ENCODE assay signal across 1 cellular context in the genomic region with DNA sequence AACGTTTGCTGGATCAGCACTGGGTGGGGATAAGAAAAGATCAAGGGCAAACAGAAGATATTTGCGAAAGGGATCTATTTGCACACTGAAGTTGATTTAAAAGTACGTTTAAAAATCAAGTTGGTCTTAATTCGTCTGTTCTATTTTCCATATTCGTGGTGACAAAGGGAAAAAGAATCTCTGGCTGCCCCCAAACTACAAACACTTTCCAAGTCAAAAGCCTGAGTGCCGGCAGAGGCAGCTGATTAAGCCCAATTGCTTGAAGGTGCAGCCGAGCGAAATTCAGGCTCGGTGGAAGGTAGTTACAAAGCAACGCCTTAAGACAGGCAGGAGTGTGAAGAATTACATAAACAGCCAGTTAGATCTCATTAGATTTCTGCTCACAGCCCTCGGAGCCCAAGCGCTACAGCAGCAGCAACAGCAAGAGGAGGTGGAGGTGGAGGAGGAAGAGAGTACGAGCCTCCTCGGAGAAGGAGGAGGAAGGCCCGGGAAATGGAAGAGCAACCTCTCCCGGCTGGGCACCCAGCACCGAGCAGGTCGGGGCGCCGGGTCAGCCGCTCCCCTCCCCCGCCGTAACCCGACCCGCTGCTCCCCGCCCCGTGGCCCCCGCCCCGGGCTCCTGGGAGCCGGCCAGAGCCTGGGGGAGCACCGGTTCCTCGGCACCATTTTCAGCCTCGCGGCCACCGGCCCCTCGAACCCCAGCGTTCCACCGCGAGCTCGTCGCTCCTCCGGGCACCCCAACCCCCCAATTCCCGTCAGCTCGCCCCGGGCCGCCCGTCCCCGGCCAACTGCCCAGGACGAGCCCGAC.
A peak's percentile ranks its signal among the peaks of the same experiment; 100 is the strongest.
TF ChIP-seq lines count a peak whose summit lies in the region.

No MANE protein-coding gene starts in this region.

TF ChIP-seq in HepG2, 621 proteins besides CTCF, POLR2A, EP300 and RAD21 (continued from another document and continues in another):
- peak; percentile 62 for TF ChIP-seq CREM (IDR thresholded peaks at IDR 0.05)
- TF ChIP-seq CREM (CRISPR knock-in tag; IDR thresholded peaks at IDR 0.05): no peak
- TF ChIP-seq AGO1 (IDR thresholded peaks at IDR 0.05; ENCODE audit: low read depth, low read length, poor library complexity, severe bottlenecking): no peak
- TF ChIP-seq, protein P1, sequence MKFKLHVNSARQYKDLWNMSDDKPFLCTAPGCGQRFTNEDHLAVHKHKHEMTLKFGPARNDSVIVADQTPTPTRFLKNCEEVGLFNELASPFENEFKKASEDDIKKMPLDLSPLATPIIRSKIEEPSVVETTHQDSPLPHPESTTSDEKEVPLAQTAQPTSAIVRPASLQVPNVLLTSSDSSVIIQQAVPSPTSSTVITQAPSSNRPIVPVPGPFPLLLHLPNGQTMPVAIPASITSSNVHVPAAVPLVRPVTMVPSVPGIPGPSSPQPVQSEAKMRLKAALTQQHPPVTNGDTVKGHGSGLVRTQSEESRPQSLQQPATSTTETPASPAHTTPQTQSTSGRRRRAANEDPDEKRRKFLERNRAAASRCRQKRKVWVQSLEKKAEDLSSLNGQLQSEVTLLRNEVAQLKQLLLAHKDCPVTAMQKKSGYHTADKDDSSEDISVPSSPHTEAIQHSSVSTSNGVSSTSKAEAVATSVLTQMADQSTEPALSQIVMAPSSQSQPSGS (CRISPR knock-in tag; IDR thresholded peaks at IDR 0.05): no peak; the same call in 1 of the 2 replicates
- TF ChIP-seq, protein P2, sequence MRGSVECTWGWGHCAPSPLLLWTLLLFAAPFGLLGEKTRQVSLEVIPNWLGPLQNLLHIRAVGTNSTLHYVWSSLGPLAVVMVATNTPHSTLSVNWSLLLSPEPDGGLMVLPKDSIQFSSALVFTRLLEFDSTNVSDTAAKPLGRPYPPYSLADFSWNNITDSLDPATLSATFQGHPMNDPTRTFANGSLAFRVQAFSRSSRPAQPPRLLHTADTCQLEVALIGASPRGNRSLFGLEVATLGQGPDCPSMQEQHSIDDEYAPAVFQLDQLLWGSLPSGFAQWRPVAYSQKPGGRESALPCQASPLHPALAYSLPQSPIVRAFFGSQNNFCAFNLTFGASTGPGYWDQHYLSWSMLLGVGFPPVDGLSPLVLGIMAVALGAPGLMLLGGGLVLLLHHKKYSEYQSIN (CRISPR knock-in tag; IDR thresholded peaks at IDR 0.05; ENCODE audit: borderline replicate concordance): no peak
- no peak for TF ChIP-seq ZNF570 (CRISPR knock-in tag; IDR thresholded peaks at IDR 0.05; ENCODE audit: borderline replicate concordance)
- no peak; the same call in 1 of the 2 replicates for TF ChIP-seq ZBTB8A (CRISPR knock-in tag; IDR thresholded peaks at IDR 0.05; ENCODE audit: borderline replicate concordance, low read depth)
- TF ChIP-seq FOXJ3 (CRISPR knock-in tag; IDR thresholded peaks at IDR 0.05; ENCODE audit: borderline replicate concordance): peak; percentile 36; the same call in 1 of the 2 replicates
- peak; percentile 27; the same call in 1 of the 2 replicates for TF ChIP-seq RARG (CRISPR knock-in tag; IDR thresholded peaks at IDR 0.05; ENCODE audit: low read depth)
- TF ChIP-seq ZNF841 (CRISPR knock-in tag; IDR thresholded peaks at IDR 0.05; ENCODE audit: borderline replicate concordance): 0 out of 2 replicates have a peak, but pooled peaks have one; percentile 36
- TF ChIP-seq ZBTB7B (CRISPR knock-in tag; IDR thresholded peaks at IDR 0.05): no peak; the same call in 1 of the 2 replicates
- TF ChIP-seq, protein P3, sequence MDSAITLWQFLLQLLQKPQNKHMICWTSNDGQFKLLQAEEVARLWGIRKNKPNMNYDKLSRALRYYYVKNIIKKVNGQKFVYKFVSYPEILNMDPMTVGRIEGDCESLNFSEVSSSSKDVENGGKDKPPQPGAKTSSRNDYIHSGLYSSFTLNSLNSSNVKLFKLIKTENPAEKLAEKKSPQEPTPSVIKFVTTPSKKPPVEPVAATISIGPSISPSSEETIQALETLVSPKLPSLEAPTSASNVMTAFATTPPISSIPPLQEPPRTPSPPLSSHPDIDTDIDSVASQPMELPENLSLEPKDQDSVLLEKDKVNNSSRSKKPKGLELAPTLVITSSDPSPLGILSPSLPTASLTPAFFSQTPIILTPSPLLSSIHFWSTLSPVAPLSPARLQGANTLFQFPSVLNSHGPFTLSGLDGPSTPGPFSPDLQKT (CRISPR knock-in tag; IDR thresholded peaks at IDR 0.05; ENCODE audit: borderline replicate concordance): no peak
- TF ChIP-seq, protein P4, sequence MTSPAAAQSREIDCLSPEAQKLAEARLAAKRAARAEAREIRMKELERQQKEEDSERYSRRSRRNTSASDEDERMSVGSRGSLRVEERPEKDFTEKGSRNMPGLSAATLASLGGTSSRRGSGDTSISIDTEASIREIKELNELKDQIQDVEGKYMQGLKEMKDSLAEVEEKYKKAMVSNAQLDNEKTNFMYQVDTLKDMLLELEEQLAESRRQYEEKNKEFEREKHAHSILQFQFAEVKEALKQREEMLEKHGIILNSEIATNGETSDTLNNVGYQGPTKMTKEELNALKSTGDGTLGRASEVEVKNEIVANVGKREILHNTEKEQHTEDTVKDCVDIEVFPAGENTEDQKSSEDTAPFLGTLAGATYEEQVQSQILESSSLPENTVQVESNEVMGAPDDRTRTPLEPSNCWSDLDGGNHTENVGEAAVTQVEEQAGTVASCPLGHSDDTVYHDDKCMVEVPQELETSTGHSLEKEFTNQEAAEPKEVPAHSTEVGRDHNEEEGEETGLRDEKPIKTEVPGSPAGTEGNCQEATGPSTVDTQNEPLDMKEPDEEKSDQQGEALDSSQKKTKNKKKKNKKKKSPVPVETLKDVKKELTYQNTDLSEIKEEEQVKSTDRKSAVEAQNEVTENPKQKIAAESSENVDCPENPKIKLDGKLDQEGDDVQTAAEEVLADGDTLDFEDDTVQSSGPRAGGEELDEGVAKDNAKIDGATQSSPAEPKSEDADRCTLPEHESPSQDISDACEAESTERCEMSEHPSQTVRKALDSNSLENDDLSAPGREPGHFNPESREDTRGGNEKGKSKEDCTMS (CRISPR knock-in tag; conservative IDR thresholded peaks at IDR 0.05): no peak
- peak; percentile 21; the same call in 1 of the 2 replicates for TF ChIP-seq FOXA3 (CRISPR knock-in tag; IDR thresholded peaks at IDR 0.05)
- no peak for TF ChIP-seq SMARCE1 (IDR thresholded peaks at IDR 0.05; ENCODE audit: borderline replicate concordance)
- TF ChIP-seq, protein P5, sequence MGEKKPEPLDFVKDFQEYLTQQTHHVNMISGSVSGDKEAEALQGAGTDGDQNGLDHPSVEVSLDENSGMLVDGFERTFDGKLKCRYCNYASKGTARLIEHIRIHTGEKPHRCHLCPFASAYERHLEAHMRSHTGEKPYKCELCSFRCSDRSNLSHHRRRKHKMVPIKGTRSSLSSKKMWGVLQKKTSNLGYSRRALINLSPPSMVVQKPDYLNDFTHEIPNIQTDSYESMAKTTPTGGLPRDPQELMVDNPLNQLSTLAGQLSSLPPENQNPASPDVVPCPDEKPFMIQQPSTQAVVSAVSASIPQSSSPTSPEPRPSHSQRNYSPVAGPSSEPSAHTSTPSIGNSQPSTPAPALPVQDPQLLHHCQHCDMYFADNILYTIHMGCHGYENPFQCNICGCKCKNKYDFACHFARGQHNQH (CRISPR knock-in tag; IDR thresholded peaks at IDR 0.05): no peak; the same call in 1 of the 2 replicates
- TF ChIP-seq ZNF782 (CRISPR knock-in tag; IDR thresholded peaks at IDR 0.05; ENCODE audit: borderline replicate concordance): no peak
- TF ChIP-seq MED8 (CRISPR knock-in tag; IDR thresholded peaks at IDR 0.05; ENCODE audit: insufficient replicate concordance): no peak
- TF ChIP-seq FOXK1 (CRISPR knock-in tag; IDR thresholded peaks at IDR 0.05; ENCODE audit: borderline replicate concordance, low read depth): no peak
- TF ChIP-seq POGZ (CRISPR knock-in tag; IDR thresholded peaks at IDR 0.05): no peak
- TF ChIP-seq SOX13 (IDR thresholded peaks at IDR 0.05): no peak
- TF ChIP-seq SOX13 (CRISPR knock-in tag; conservative IDR thresholded peaks at IDR 0.05 in 1 of 2, IDR thresholded peaks at IDR 0.05 in 1 of 2): peak in 1 of 2 experiments; percentile 15; a peak in 1 of 4 replicates
- TF ChIP-seq ZNF629 (CRISPR knock-in tag; conservative IDR thresholded peaks at IDR 0.05): peak; percentile 42; the same call in 1 of the 2 replicates
- TF ChIP-seq, protein P6, sequence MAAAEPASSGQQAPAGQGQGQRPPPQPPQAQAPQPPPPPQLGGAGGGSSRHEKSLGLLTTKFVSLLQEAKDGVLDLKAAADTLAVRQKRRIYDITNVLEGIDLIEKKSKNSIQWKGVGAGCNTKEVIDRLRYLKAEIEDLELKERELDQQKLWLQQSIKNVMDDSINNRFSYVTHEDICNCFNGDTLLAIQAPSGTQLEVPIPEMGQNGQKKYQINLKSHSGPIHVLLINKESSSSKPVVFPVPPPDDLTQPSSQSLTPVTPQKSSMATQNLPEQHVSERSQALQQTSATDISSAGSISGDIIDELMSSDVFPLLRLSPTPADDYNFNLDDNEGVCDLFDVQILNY (CRISPR knock-in tag; conservative IDR thresholded peaks at IDR 0.05): no peak; the same call in 1 of the 2 replicates
- TF ChIP-seq ZNF44 (CRISPR knock-in tag; IDR thresholded peaks at IDR 0.05): no peak
- no peak for TF ChIP-seq AGO2 (optimal IDR thresholded peaks at IDR 0.05; ENCODE audit: low read depth, low read length)
- TF ChIP-seq, protein P7, sequence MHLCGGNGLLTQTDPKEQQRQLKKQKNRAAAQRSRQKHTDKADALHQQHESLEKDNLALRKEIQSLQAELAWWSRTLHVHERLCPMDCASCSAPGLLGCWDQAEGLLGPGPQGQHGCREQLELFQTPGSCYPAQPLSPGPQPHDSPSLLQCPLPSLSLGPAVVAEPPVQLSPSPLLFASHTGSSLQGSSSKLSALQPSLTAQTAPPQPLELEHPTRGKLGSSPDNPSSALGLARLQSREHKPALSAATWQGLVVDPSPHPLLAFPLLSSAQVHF (CRISPR knock-in tag; IDR thresholded peaks at IDR 0.05): no peak; the same call in 1 of the 2 replicates
- TF ChIP-seq ZNF558 (CRISPR knock-in tag; IDR thresholded peaks at IDR 0.05; ENCODE audit: borderline replicate concordance): no peak
- TF ChIP-seq, protein P8, sequence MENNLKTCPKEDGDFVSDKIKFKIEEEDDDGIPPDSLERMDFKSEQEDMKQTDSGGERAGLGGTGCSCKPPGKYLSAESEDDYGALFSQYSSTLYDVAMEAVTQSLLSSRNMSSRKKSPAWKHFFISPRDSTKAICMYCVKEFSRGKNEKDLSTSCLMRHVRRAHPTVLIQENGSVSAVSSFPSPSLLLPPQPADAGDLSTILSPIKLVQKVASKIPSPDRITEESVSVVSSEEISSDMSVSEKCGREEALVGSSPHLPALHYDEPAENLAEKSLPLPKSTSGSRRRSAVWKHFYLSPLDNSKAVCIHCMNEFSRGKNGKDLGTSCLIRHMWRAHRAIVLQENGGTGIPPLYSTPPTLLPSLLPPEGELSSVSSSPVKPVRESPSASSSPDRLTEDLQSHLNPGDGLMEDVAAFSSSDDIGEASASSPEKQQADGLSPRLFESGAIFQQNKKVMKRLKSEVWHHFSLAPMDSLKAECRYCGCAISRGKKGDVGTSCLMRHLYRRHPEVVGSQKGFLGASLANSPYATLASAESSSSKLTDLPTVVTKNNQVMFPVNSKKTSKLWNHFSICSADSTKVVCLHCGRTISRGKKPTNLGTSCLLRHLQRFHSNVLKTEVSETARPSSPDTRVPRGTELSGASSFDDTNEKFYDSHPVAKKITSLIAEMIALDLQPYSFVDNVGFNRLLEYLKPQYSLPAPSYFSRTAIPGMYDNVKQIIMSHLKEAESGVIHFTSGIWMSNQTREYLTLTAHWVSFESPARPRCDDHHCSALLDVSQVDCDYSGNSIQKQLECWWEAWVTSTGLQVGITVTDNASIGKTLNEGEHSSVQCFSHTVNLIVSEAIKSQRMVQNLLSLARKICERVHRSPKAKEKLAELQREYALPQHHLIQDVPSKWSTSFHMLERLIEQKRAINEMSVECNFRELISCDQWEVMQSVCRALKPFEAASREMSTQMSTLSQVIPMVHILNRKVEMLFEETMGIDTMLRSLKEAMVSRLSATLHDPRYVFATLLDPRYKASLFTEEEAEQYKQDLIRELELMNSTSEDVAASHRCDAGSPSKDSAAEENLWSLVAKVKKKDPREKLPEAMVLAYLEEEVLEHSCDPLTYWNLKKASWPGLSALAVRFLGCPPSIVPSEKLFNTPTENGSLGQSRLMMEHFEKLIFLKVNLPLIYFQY (CRISPR knock-in tag; IDR thresholded peaks at IDR 0.05; ENCODE audit: borderline replicate concordance): peak; percentile 64; the same call in 1 of the 2 replicates
- TF ChIP-seq HMG20B (CRISPR knock-in tag; conservative IDR thresholded peaks at IDR 0.05): no peak
- TF ChIP-seq, protein P9, sequence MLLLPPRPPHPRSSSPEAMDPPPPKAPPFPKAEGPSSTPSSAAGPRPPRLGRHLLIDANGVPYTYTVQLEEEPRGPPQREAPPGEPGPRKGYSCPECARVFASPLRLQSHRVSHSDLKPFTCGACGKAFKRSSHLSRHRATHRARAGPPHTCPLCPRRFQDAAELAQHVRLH (CRISPR knock-in tag; IDR thresholded peaks at IDR 0.05; ENCODE audit: borderline replicate concordance, low read depth): peak; percentile 35; the same call in 1 of the 2 replicates
- TF ChIP-seq MYC (CRISPR knock-in tag; IDR thresholded peaks at IDR 0.05; ENCODE audit: borderline replicate concordance): no peak
- TF ChIP-seq NR2F6 (IDR thresholded peaks at IDR 0.05): peak; percentile 41; the same call in 1 of the 2 replicates
- TF ChIP-seq NR2F6 (CRISPR knock-in tag; IDR thresholded peaks at IDR 0.05): peak; percentile 61
- 0 out of 2 replicates have a peak, but pooled peaks have one; percentile 35 for TF ChIP-seq ZSCAN29 (CRISPR knock-in tag; conservative IDR thresholded peaks at IDR 0.05)
- 0 out of 2 replicates have a peak, but pooled peaks have one; percentile 23 for TF ChIP-seq ZNF709 (CRISPR knock-in tag; IDR thresholded peaks at IDR 0.05)
- peak; percentile 82 for TF ChIP-seq HNF4A (CRISPR knock-in tag; IDR thresholded peaks at IDR 0.05)
- TF ChIP-seq PHF8 (CRISPR knock-in tag; IDR thresholded peaks at IDR 0.05): peak; percentile 40
- no peak; the same call in 1 of the 2 replicates for TF ChIP-seq PAF1 (CRISPR knock-in tag; IDR thresholded peaks at IDR 0.05)
- 0 out of 2 replicates have a peak, but pooled peaks have one; percentile 22 for TF ChIP-seq SAFB2 (CRISPR knock-in tag; IDR thresholded peaks at IDR 0.05; ENCODE audit: borderline replicate concordance, low read depth)
- TF ChIP-seq, protein P10, sequence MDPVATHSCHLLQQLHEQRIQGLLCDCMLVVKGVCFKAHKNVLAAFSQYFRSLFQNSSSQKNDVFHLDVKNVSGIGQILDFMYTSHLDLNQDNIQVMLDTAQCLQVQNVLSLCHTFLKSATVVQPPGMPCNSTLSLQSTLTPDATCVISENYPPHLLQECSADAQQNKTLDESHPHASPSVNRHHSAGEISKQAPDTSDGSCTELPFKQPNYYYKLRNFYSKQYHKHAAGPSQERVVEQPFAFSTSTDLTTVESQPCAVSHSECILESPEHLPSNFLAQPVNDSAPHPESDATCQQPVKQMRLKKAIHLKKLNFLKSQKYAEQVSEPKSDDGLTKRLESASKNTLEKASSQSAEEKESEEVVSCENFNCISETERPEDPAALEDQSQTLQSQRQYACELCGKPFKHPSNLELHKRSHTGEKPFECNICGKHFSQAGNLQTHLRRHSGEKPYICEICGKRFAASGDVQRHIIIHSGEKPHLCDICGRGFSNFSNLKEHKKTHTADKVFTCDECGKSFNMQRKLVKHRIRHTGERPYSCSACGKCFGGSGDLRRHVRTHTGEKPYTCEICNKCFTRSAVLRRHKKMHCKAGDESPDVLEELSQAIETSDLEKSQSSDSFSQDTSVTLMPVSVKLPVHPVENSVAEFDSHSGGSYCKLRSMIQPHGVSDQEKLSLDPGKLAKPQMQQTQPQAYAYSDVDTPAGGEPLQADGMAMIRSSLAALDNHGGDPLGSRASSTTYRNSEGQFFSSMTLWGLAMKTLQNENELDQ (CRISPR knock-in tag; IDR thresholded peaks at IDR 0.05; ENCODE audit: borderline replicate concordance): no peak
- no peak for TF ChIP-seq ZNF883 (CRISPR knock-in tag; IDR thresholded peaks at IDR 0.05; ENCODE audit: not compliant biosample characterization)
